In the genomic region with DNA sequence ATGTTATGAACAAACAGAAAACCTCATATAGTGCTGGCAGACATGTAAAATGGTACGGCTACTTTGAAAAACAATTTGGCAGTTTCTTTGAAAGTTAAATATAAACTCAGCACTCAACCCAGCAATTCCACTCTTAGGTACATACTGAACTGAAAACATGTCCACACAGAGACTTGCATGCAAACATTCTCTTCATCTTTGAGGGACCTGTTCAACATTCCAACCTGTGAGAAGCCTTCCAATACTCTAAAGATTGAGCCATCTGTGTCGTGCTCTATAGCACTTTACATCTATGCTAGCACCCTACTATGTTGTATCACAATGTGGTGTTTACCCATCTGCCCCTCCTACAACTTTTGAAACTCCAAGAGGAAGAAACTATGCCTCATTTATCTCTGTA, we compare ENCODE assay signal across 19 cellular contexts.
"Had no signal": no experiment of that assay in that cellular context is flagged by ENCODE, and none has a peak within 500 bp of the region (broad histone marks: within the 10 kb centered on the region; RNA-seq: fewer than 3 reads in every experiment).

No MANE protein-coding gene starts in this region.

- H3K27me3 ChIP-seq: adrenal gland, cardiac muscle cell, sigmoid colon, thyroid gland had no signal

- FAIRE-seq: islet of Langerhans, urothelium cell line had no signal

- H3K27ac ChIP-seq: adrenal gland, cardiac muscle cell, sigmoid colon, thyroid gland, WERI-Rb-1 had no signal

- DNase-seq: activated CD4-positive, alpha-beta T cell treated with anti-CD3 and anti-CD28 coated beads for 1 hour; activated CD4-positive, alpha-beta T cell treated with anti-CD3 and anti-CD28 coated beads, Interleukin-2, amount 50 U/mL, for 48 hours; activated gamma-delta T cell treated with Interleukin-2 at 50 U/mL for 16 hours; activated T-cell treated with anti-CD3 and anti-CD28 coated beads for 4 hours; adrenal gland; dermis blood vessel endothelial cell; effector memory CD4-positive, alpha-beta T cell; foreskin fibroblast; mesendoderm; naive thymus-derived CD8-positive, alpha-beta T cell; sigmoid colon; stimulated activated CD4-positive, alpha-beta T cell treated with anti-CD3 and anti-CD28 coated beads, Interleukin-4, amount 100 ng/mL, for 4 hours; stimulated activated naive CD4-positive, alpha-beta T cell; thyroid gland; WERI-Rb-1 had no signal

- ATAC-seq: activated naive CD4-positive, alpha-beta T cell treated with anti-CD3 and anti-CD28 coated beads, Interleukin-2, amount 50 U/mL, for 72 hours; naive thymus-derived CD8-positive, alpha-beta T cell had no signal

- H3K36me3 ChIP-seq: adrenal gland, cardiac muscle cell, sigmoid colon, thyroid gland, WERI-Rb-1 had no signal

- H3K4me3 ChIP-seq: adrenal gland, cardiac muscle cell, sigmoid colon, thyroid gland had no signal

- H3K4me1 ChIP-seq: adrenal gland, sigmoid colon, thyroid gland had no signal

- H3K9me3 ChIP-seq: adrenal gland, sigmoid colon, thyroid gland had no signal
